3 cellular contexts compared by ENCODE assay signal in the genomic region with DNA sequence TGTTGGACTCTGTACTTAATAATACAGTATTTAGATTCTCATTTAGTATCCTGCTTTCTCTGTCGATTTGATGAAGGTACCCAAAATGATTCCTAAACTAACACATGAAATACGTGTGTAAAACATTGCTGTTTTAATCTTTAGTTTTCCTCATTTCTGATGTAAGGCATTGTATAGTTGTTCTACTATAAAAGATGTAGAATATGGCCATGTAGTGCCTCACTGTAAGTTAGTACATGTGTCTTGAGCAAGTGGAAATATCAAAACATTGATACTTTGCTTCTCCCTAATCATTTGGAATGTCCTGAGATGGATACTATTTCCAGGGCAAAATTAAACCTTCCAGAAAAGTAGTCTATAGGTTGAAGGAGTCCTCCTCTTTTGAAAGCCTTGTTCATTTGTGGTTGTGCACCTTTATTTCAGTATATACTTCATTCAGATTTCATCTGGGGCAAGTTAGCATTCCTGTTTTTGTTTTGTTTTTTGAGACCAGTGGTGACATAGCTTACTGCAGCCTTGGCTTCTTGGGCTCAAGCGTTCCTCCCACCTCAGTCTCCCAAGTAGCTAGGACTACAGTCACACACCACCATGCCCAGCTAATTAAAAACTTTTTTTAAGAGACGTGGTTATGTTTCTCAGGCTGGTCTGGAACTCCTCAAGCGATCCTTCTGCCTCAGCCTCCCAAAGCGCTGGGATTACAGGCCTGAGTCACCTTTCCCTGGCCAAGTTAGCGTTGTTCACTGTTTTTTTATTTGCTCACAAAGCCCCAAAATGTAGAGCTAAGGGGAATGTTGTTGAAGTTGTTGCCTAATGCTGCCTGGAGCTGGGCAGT.
TF ChIP-seq lines count a peak whose summit lies in the region.

No MANE protein-coding gene starts in this region.

TF ChIP-seq in A549, 52 proteins besides CTCF, POLR2A, EP300 and RAD21:
- no peak for TF ChIP-seq MAFK (IDR thresholded peaks at IDR 0.05; ENCODE audit: partially characterized antibody)
- TF ChIP-seq FOSB (CRISPR knock-in tag; IDR thresholded peaks at IDR 0.05), result no peak; the same call in 1 of the 2 replicates
- 0 out of 2 replicates have a peak, but pooled peaks have one; percentile 17 for TF ChIP-seq TP53 (CRISPR knock-in tag; IDR thresholded peaks at IDR 0.05)
- 0 out of 2 replicates have a peak, but pooled peaks have one; percentile 18 for TF ChIP-seq TFCP2L1 (CRISPR knock-in tag; IDR thresholded peaks at IDR 0.05)
- no peak for TF ChIP-seq CHD4 (IDR thresholded peaks at IDR 0.05; ENCODE audit: borderline replicate concordance)

TF ChIP-seq in GM12891, 5 proteins besides CTCF, POLR2A, EP300 and RAD21:
- TF ChIP-seq TAF1 (IDR thresholded peaks at IDR 0.05; ENCODE audit: low read depth, low read length) (no peak), POLR2AphosphoS5 (IDR thresholded peaks at IDR 0.05; ENCODE audit: low read depth, low read length) (0 out of 2 replicates have a peak, but pooled peaks have one; percentile 7), PAX5 (IDR thresholded peaks at IDR 0.05; ENCODE audit: insufficient read depth, low read length, severe bottlenecking) (no peak), POU2F2 (IDR thresholded peaks at IDR 0.05; ENCODE audit: low read depth, low read length) (peak; percentile 15; the same call in 1 of the 2 replicates), SPI1 (IDR thresholded peaks at IDR 0.05; ENCODE audit: low read depth, low read length) (no peak)

TF ChIP-seq in HepG2, 621 proteins besides CTCF, POLR2A, EP300 and RAD21:
- 0 out of 2 replicates have a peak, but pooled peaks have one; percentile 0 for TF ChIP-seq CEBPB (IDR thresholded peaks at IDR 0.05; ENCODE audit: borderline replicate concordance, low read depth, low read length)
- peak; percentile 49 for TF ChIP-seq POLR2G (IDR thresholded peaks at IDR 0.05; ENCODE audit: low read depth, low read length)
- TF ChIP-seq ZSCAN5A (CRISPR knock-in tag; IDR thresholded peaks at IDR 0.05; ENCODE audit: borderline replicate concordance), result no peak
- peak; percentile 89 for TF ChIP-seq ZBTB33 (CRISPR knock-in tag; IDR thresholded peaks at IDR 0.05)
- TF ChIP-seq GTF3A (CRISPR knock-in tag; conservative IDR thresholded peaks at IDR 0.05), result no peak
- peak; percentile 41; the same call in 1 of the 2 replicates for TF ChIP-seq FOSL2 (CRISPR knock-in tag; IDR thresholded peaks at IDR 0.05)
- no peak for TF ChIP-seq ARHGAP35 (CRISPR knock-in tag; IDR thresholded peaks at IDR 0.05; ENCODE audit: borderline replicate concordance)
- peak; percentile 65 for TF ChIP-seq RBFOX2 (IDR thresholded peaks at IDR 0.05; ENCODE audit: low read depth, low read length)
- no peak; the same call in 1 of the 2 replicates for TF ChIP-seq MYPOP (CRISPR knock-in tag; IDR thresholded peaks at IDR 0.05)
- TF ChIP-seq CHD2 (IDR thresholded peaks at IDR 0.05; ENCODE audit: low read depth, low read length), result 0 out of 2 replicates have a peak, but pooled peaks have one; percentile 18
- TF ChIP-seq AGO2 (optimal IDR thresholded peaks at IDR 0.05; ENCODE audit: low read depth, low read length), result peak; percentile 73
- TF ChIP-seq, protein P1, sequence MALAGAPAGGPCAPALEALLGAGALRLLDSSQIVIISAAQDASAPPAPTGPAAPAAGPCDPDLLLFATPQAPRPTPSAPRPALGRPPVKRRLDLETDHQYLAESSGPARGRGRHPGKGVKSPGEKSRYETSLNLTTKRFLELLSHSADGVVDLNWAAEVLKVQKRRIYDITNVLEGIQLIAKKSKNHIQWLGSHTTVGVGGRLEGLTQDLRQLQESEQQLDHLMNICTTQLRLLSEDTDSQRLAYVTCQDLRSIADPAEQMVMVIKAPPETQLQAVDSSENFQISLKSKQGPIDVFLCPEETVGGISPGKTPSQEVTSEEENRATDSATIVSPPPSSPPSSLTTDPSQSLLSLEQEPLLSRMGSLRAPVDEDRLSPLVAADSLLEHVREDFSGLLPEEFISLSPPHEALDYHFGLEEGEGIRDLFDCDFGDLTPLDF (CRISPR knock-in tag; IDR thresholded peaks at IDR 0.05), result no peak
- TF ChIP-seq POLR2AphosphoS2 (IDR thresholded peaks at IDR 0.05; ENCODE audit: low read depth, low read length), result peak; percentile 84
- TF ChIP-seq PAF1 (CRISPR knock-in tag; IDR thresholded peaks at IDR 0.05), result peak; percentile 25
- TF ChIP-seq SALL1 (CRISPR knock-in tag; IDR thresholded peaks at IDR 0.05), result peak; percentile 6; the same call in 1 of the 2 replicates
- TF ChIP-seq RBM22 (optimal IDR thresholded peaks at IDR 0.05; ENCODE audit: low read length), result peak; percentile 92
- TF ChIP-seq ZBTB38 (CRISPR knock-in tag; IDR thresholded peaks at IDR 0.05), result 0 out of 2 replicates have a peak, but pooled peaks have one; percentile 12
TF ChIP-seq in HepG2: peak in this region for 12.
